14 cellular contexts compared by ENCODE assay signal in genomic region chr13:112072531-112073244, GRCh38. TPM values are rescaled to one million over a fixed set of nuclear protein-coding genes. Genes with fewer than 3 reads are reported as not detected.
DNase-seq lines count a peak whose midpoint lies in the region; ATAC-seq and TF ChIP-seq lines count a peak whose summit lies in the region.
"Had no signal": no experiment of that assay in that cellular context is flagged by ENCODE, and none has a peak within 500 bp of the region (broad histone marks: within the 10 kb centered on the region; RNA-seq: fewer than 3 reads in every experiment).

No MANE protein-coding gene starts in this region.

- in situ Hi-C loops in GM13977 (cut with MboI; ENCODE audit: low pct_unique_long_range_greater_than_20kb, low sequenced_read_pairs, unreplicated experiment) = no loop called here

- no peak overlapping the region for H3K9ac ChIP-seq in Karpas-422 (ENCODE audit: low read length)

- WGBS in ectodermal cell, 2 experiments = 0% methylated on average over 77 of the region's 77 CpGs

- no peaks in the 10 kb centered on the region for H3K9me3 ChIP-seq in ectodermal cell (ENCODE audit: control insufficient read depth, low read length)
- H3K9me3 ChIP-seq in naive thymus-derived CD4-positive, alpha-beta T cell (ENCODE audit: control insufficient read depth in 2 of 3, low read length in 3 of 3) = peaks cover 0 to 24% (median 0%) of the 10 kb centered on the region in 3 experiments
- peaks cover 11% of the 10 kb centered on the region; the same call in 1 of the 2 replicates for H3K9me3 ChIP-seq in Karpas-422 (ENCODE audit: low read length)
- H3K9me3 ChIP-seq: vagina had no signal

- H3K4me3 ChIP-seq in ectodermal cell (ENCODE audit: insufficient read depth, low read depth, low read length) (peak overlapping the region; percentile 49), Karpas-422 (ENCODE audit: low read length) (no peak overlapping the region)
- no peak overlapping the region for H3K4me3 ChIP-seq in naive thymus-derived CD4-positive, alpha-beta T cell (ENCODE audit: low read length)

- H3K27me3 ChIP-seq in ectodermal cell (ENCODE audit: control insufficient read depth, insufficient read depth, low read length, poor library complexity, severe bottlenecking) = peaks cover 72% of the 10 kb centered on the region
- H3K27me3 ChIP-seq in naive thymus-derived CD4-positive, alpha-beta T cell (ENCODE audit: control insufficient read depth in 2 of 2, insufficient read depth in 2 of 2, low read length in 2 of 2) = peaks cover 4 to 28% of the 10 kb centered on the region in 2 donors
- no peaks in the 10 kb centered on the region for H3K27me3 ChIP-seq in Karpas-422 (ENCODE audit: low read length)

- peaks cover 0 to 21% (median 6%) of the 10 kb centered on the region in 5 donors for H3K36me3 Mint-ChIP-seq in naive thymus-derived CD4-positive, alpha-beta T cell

- H3K27ac ChIP-seq in ectodermal cell (ENCODE audit: insufficient read depth, low read depth, low read length, poor library complexity, severe bottlenecking) (peak overlapping the region; percentile 92), Karpas-422 (ENCODE audit: low read length) (no peak overlapping the region)
- no peak overlapping the region for H3K27ac ChIP-seq in naive thymus-derived CD4-positive, alpha-beta T cell (ENCODE audit: low read depth, low read length)
- H3K27ac ChIP-seq: vagina had no signal

- H3K4me2 ChIP-seq in Karpas-422 (ENCODE audit: low read depth, low read length, poor library complexity, severe bottlenecking) = no peak overlapping the region

- H3K36me3 ChIP-seq in ectodermal cell (ENCODE audit: control insufficient read depth, insufficient read depth, low read length) = no peaks in the 10 kb centered on the region
- no peaks in the 10 kb centered on the region for H3K36me3 ChIP-seq in naive thymus-derived CD4-positive, alpha-beta T cell (ENCODE audit: control insufficient read depth in 2 of 3, insufficient read depth in 3 of 3, low read length in 3 of 3)
- no peaks in the 10 kb centered on the region for H3K36me3 ChIP-seq in Karpas-422 (ENCODE audit: insufficient read depth, low read length)
- H3K36me3 ChIP-seq: vagina had no signal

- TF ChIP-seq CTCF in GM13977 (IDR thresholded peaks at IDR 0.05; ENCODE audit: extremely low read depth, insufficient read depth, missing control alignments) = no peak

- CTCF ChIA-PET in naive thymus-derived CD4-positive, alpha-beta T cell (lab: Charles Lee) = no interaction called here

- no peak for ATAC-seq in naive thymus-derived CD4-positive, alpha-beta T cell

- H3K27me3 Mint-ChIP-seq in naive thymus-derived CD4-positive, alpha-beta T cell = peaks cover 67 to 75% (median 69%) of the 10 kb centered on the region in 5 donors

- peak; percentile 84 for DNase-seq in Daoy (ENCODE audit: low read depth)
- peak; percentile 72 for DNase-seq in NCI-H2107 (lab: John Stamatoyannopoulos, UW)
- peak; percentile 44 for DNase-seq in occipital lobe (lab: John Stamatoyannopoulos, UW)
- DNase-seq in naive thymus-derived CD4-positive, alpha-beta T cell = no peak
- no peak for DNase-seq in Karpas-422
- no peak for DNase-seq in HuH-7.5 (ENCODE audit: low spot score)
- no peak for DNase-seq in GM13977 (ENCODE audit: low spot score)
- DNase-seq: activated CD4-positive, alpha-beta T cell treated with anti-CD3 and anti-CD28 coated beads, Interleukin-2, amount 50 U/mL, for 1 hour; amniotic stem cell; stimulated activated CD4-positive, alpha-beta T cell treated with anti-CD3 and anti-CD28 coated beads, Interleukin-2, amount 100 ng/mL, for 48 hours had no signal

- H2AFZ ChIP-seq in Karpas-422 (ENCODE audit: low read length) = no peak overlapping the region

- POLR2A ChIA-PET in naive thymus-derived CD4-positive, alpha-beta T cell (lab: Charles Lee) = no interaction called here

- intact Hi-C loops in naive thymus-derived CD4-positive, alpha-beta T cell (cut with micrococcal nuclease) = no loop called here

- no peaks in the 10 kb centered on the region for H4K20me1 ChIP-seq in Karpas-422 (ENCODE audit: insufficient read depth, low read depth, low read length)

- H3K4me1 ChIP-seq in ectodermal cell (ENCODE audit: control insufficient read depth, insufficient read depth, low read length) (peaks cover 28% of the 10 kb centered on the region), Karpas-422 (ENCODE audit: low read length) (no peaks in the 10 kb centered on the region)
- no peaks in the 10 kb centered on the region for H3K4me1 ChIP-seq in naive thymus-derived CD4-positive, alpha-beta T cell (ENCODE audit: control insufficient read depth in 2 of 2, insufficient read depth in 2 of 2, low read length in 2 of 2)

- H3K4me1 Mint-ChIP-seq in naive thymus-derived CD4-positive, alpha-beta T cell = peaks cover 5 to 25% (median 14%) of the 10 kb centered on the region in 7 donors

- H3K4me3 Mint-ChIP-seq in naive thymus-derived CD4-positive, alpha-beta T cell = no peak overlapping the region

- H3K9me3 Mint-ChIP-seq in naive thymus-derived CD4-positive, alpha-beta T cell = peaks cover 0 to 57% (median 31%) of the 10 kb centered on the region in 11 donors

- no peak overlapping the region for H3K27ac Mint-ChIP-seq in naive thymus-derived CD4-positive, alpha-beta T cell

- no peaks in the 10 kb centered on the region for H3K79me2 ChIP-seq in Karpas-422 (ENCODE audit: low read length)

- no peaks in the 10 kb centered on the region for H3K9me2 ChIP-seq in Karpas-422 (replicated peaks; ENCODE audit: insufficient read depth, low read length)

RNA-seq across cellular contexts. Expression of gene SOX1, which starts 5.7 kb away (rescaled TPM):
- total RNA-seq in Daoy (2014; rRNA removed; shearing (Covaris generic)) = 0.18 and 0.57 TPM in 2 replicates
- 48.3 TPM for polyA plus RNA-seq in ectodermal cell (2013, experiment 1 of 4)
- polyA plus RNA-seq in ectodermal cell (2013, experiment 2 of 4) = 50.4 TPM
- 44.7 TPM for polyA plus RNA-seq in ectodermal cell (2013, experiment 3 of 4)
- 48.0 TPM for polyA plus RNA-seq in ectodermal cell (2013, experiment 4 of 4)
- 8.3 TPM for total RNA-seq in occipital lobe
- total RNA-seq in naive thymus-derived CD4-positive, alpha-beta T cell = not detected
- not detected for polyA plus RNA-seq in naive thymus-derived CD4-positive, alpha-beta T cell
- not detected in 2 replicates for total RNA-seq in Karpas-422 (2014; rRNA removed; shearing (Covaris generic); ENCODE audit: low replicate concordance)
- total RNA-seq: LHCN-M2, SK-MEL-5, vagina had no signal

Comparison
In these comparisons a context has a peak if more than half of its experiments do, and no peak if none do; other contexts are left out.
1. DNase-seq: peak in Daoy (single experiment), NCI-H2107 (single experiment) and occipital lobe (single experiment); none in naive thymus-derived CD4-positive, alpha-beta T cell (0 of 9), Karpas-422 (single experiment), HuH-7.5 (single experiment) and GM13977 (single experiment).